ENCODE assay signal across 1 cellular context in genomic region chr22:23604939-23605712, GRCh38.
TF ChIP-seq lines count a peak whose summit lies in the region.

No MANE protein-coding gene starts in this region.

TF ChIP-seq in HepG2, 621 proteins besides CTCF, POLR2A, EP300 and RAD21 (continued from another document and continues in another):
- TF ChIP-seq PAXIP1 (CRISPR knock-in tag; conservative IDR thresholded peaks at IDR 0.05) (peak; percentile 84), ESRRA (CRISPR knock-in tag; IDR thresholded peaks at IDR 0.05; ENCODE audit: low read depth) (peak; percentile 61; the same call in 1 of the 2 replicates), FOXM1 (CRISPR knock-in tag; IDR thresholded peaks at IDR 0.05) (no peak), SMARCC2 (IDR thresholded peaks at IDR 0.05) (no peak), NFYB (CRISPR knock-in tag; IDR thresholded peaks at IDR 0.05) (no peak), ARNT2 (CRISPR knock-in tag; IDR thresholded peaks at IDR 0.05; ENCODE audit: low read depth) (0 out of 2 replicates have a peak, but pooled peaks have one; percentile 34), RXRB (CRISPR knock-in tag; IDR thresholded peaks at IDR 0.05; ENCODE audit: borderline replicate concordance) (peak; percentile 71), HIVEP1 (CRISPR knock-in tag; IDR thresholded peaks at IDR 0.05) (no peak), NR2C2 (CRISPR knock-in tag; IDR thresholded peaks at IDR 0.05; ENCODE audit: borderline replicate concordance) (peak; percentile 46; the same call in 1 of the 2 replicates), TGIF2 (CRISPR knock-in tag; IDR thresholded peaks at IDR 0.05) (no peak), ZNF20 (CRISPR knock-in tag; IDR thresholded peaks at IDR 0.05) (no peak), ZNF564 (CRISPR knock-in tag; IDR thresholded peaks at IDR 0.05) (no peak), TRIM22 (IDR thresholded peaks at IDR 0.05) (no peak), RARA (CRISPR knock-in tag; IDR thresholded peaks at IDR 0.05) (0 out of 2 replicates have a peak, but pooled peaks have one; percentile 19), AHDC1 (CRISPR knock-in tag; IDR thresholded peaks at IDR 0.05; ENCODE audit: borderline replicate concordance) (no peak), TEAD2 (CRISPR knock-in tag; IDR thresholded peaks at IDR 0.05) (no peak), ZNF33A (CRISPR knock-in tag; IDR thresholded peaks at IDR 0.05; ENCODE audit: borderline replicate concordance) (no peak), MED13 (CRISPR knock-in tag; IDR thresholded peaks at IDR 0.05) (no peak), SMYD3 (CRISPR knock-in tag; IDR thresholded peaks at IDR 0.05) (no peak), ZNF562 (CRISPR knock-in tag; IDR thresholded peaks at IDR 0.05; ENCODE audit: borderline replicate concordance) (no peak), SOX13 (IDR thresholded peaks at IDR 0.05) (no peak), SOX13 (CRISPR knock-in tag; conservative IDR thresholded peaks at IDR 0.05 in 1 of 2, IDR thresholded peaks at IDR 0.05 in 1 of 2) (peak in 1 of 2 experiments; percentile 74; a peak in 2 of 4 replicates), TOE1 (CRISPR knock-in tag; IDR thresholded peaks at IDR 0.05) (no peak), SOX5 (CRISPR knock-in tag; IDR thresholded peaks at IDR 0.05; ENCODE audit: borderline replicate concordance) (peak; percentile 36; the same call in 1 of the 2 replicates), NR2F6 (IDR thresholded peaks at IDR 0.05) (peak; percentile 82), NR2F6 (CRISPR knock-in tag; IDR thresholded peaks at IDR 0.05) (peak; percentile 73), PHF20 (CRISPR knock-in tag; IDR thresholded peaks at IDR 0.05) (no peak), ZBTB7B (CRISPR knock-in tag; IDR thresholded peaks at IDR 0.05) (peak; percentile 89), KLF6 (CRISPR knock-in tag; IDR thresholded peaks at IDR 0.05) (no peak), ZKSCAN1 (IDR thresholded peaks at IDR 0.05; ENCODE audit: low read length) (no peak), JUN (CRISPR knock-in tag; IDR thresholded peaks at IDR 0.05) (peak; percentile 84; the same call in 1 of the 2 replicates), ZNF644 (CRISPR knock-in tag; IDR thresholded peaks at IDR 0.05; ENCODE audit: low read depth) (no peak), CHD2 (IDR thresholded peaks at IDR 0.05; ENCODE audit: low read depth, low read length) (no peak), ISX (CRISPR knock-in tag; conservative IDR thresholded peaks at IDR 0.05) (no peak), ISL2 (CRISPR knock-in tag; IDR thresholded peaks at IDR 0.05) (peak; percentile 34; the same call in 1 of the 2 replicates), FOXO1 (CRISPR knock-in tag; IDR thresholded peaks at IDR 0.05) (no peak), PRMT3 (CRISPR knock-in tag; IDR thresholded peaks at IDR 0.05; ENCODE audit: borderline replicate concordance, low read depth) (no peak), HDAC2 (CRISPR knock-in tag; IDR thresholded peaks at IDR 0.05) (peak; percentile 62), ZNF556 (CRISPR knock-in tag; IDR thresholded peaks at IDR 0.05; ENCODE audit: borderline replicate concordance) (no peak; the same call in 1 of the 2 replicates), REST (IDR thresholded peaks at IDR 0.05; ENCODE audit: borderline replicate concordance in 1 of 2, low read depth in 1 of 2, low read length in 2 of 2) (peak in 1 of 2 experiments; percentile 69; a peak in 2 of 4 replicates), CBX2 (IDR thresholded peaks at IDR 0.05; ENCODE audit: low read depth, low read length) (no peak), CBX2 (CRISPR knock-in tag; IDR thresholded peaks at IDR 0.05; ENCODE audit: low read depth) (no peak), FOXC1 (CRISPR knock-in tag; IDR thresholded peaks at IDR 0.05; ENCODE audit: borderline replicate concordance) (no peak), ZC3H13 (CRISPR knock-in tag; IDR thresholded peaks at IDR 0.05) (no peak), RCOR2 (CRISPR knock-in tag; IDR thresholded peaks at IDR 0.05) (0 out of 2 replicates have a peak, but pooled peaks have one; percentile 24)
- TF ChIP-seq, protein P1, sequence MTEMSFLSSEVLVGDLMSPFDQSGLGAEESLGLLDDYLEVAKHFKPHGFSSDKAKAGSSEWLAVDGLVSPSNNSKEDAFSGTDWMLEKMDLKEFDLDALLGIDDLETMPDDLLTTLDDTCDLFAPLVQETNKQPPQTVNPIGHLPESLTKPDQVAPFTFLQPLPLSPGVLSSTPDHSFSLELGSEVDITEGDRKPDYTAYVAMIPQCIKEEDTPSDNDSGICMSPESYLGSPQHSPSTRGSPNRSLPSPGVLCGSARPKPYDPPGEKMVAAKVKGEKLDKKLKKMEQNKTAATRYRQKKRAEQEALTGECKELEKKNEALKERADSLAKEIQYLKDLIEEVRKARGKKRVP (CRISPR knock-in tag; IDR thresholded peaks at IDR 0.05), result no peak
- TF ChIP-seq, protein P2, sequence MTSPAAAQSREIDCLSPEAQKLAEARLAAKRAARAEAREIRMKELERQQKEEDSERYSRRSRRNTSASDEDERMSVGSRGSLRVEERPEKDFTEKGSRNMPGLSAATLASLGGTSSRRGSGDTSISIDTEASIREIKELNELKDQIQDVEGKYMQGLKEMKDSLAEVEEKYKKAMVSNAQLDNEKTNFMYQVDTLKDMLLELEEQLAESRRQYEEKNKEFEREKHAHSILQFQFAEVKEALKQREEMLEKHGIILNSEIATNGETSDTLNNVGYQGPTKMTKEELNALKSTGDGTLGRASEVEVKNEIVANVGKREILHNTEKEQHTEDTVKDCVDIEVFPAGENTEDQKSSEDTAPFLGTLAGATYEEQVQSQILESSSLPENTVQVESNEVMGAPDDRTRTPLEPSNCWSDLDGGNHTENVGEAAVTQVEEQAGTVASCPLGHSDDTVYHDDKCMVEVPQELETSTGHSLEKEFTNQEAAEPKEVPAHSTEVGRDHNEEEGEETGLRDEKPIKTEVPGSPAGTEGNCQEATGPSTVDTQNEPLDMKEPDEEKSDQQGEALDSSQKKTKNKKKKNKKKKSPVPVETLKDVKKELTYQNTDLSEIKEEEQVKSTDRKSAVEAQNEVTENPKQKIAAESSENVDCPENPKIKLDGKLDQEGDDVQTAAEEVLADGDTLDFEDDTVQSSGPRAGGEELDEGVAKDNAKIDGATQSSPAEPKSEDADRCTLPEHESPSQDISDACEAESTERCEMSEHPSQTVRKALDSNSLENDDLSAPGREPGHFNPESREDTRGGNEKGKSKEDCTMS (CRISPR knock-in tag; conservative IDR thresholded peaks at IDR 0.05), result no peak
- TF ChIP-seq, protein P3, sequence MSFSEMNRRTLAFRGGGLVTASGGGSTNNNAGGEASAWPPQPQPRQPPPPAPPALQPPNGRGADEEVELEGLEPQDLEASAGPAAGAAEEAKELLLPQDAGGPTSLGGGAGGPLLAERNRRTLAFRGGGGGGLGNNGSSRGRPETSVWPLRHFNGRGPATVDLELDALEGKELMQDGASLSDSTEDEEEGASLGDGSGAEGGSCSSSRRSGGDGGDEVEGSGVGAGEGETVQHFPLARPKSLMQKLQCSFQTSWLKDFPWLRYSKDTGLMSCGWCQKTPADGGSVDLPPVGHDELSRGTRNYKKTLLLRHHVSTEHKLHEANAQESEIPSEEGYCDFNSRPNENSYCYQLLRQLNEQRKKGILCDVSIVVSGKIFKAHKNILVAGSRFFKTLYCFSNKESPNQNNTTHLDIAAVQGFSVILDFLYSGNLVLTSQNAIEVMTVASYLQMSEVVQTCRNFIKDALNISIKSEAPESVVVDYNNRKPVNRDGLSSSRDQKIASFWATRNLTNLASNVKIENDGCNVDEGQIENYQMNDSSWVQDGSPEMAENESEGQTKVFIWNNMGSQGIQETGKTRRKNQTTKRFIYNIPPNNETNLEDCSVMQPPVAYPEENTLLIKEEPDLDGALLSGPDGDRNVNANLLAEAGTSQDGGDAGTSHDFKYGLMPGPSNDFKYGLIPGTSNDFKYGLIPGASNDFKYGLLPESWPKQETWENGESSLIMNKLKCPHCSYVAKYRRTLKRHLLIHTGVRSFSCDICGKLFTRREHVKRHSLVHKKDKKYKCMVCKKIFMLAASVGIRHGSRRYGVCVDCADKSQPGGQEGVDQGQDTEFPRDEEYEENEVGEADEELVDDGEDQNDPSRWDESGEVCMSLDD (CRISPR knock-in tag; IDR thresholded peaks at IDR 0.05; ENCODE audit: borderline replicate concordance), result peak; percentile 82; the same call in 1 of the 2 replicates
